13 cellular contexts compared by ENCODE assay signal in genomic region chr1:21978209-21978608, GRCh38. TPM values are rescaled to one million over a fixed set of nuclear protein-coding genes. Genes with fewer than 3 reads are reported as not detected.
"Had no signal": no experiment of that assay in that cellular context is flagged by ENCODE, and none has a peak within 500 bp of the region (broad histone marks: within the 10 kb centered on the region; RNA-seq: fewer than 3 reads in every experiment).

No MANE protein-coding gene starts in this region.

RNA-seq across cellular contexts. Expression of gene CELA3B, which starts 1.4 kb away (rescaled TPM):
- total RNA-seq: activated CD4-positive, alpha-beta memory T cell treated with anti-CD3 and anti-CD28 coated beads, Interleukin-2, amount 10 ng/mL, durations not matched to agents 7 days and 5 days; activated CD4-positive, alpha-beta T cell treated with anti-CD3 and anti-CD28 coated beads for 36 hours; activated CD4-positive, alpha-beta T cell treated with anti-CD3 and anti-CD28 coated beads, Interleukin-2, amount 10 ng/mL, durations not matched to agents 7 days and 5 days; activated CD8-positive, alpha-beta memory T cell treated with anti-CD3 and anti-CD28 coated beads, Interleukin-2, amount 10 ng/mL, durations not matched to agents 7 days and 5 days; activated CD8-positive, alpha-beta T cell treated with anti-CD3 and anti-CD28 coated beads, Interleukin-2, amount 10 ng/mL, durations not matched to agents 7 days and 5 days; activated naive CD8-positive, alpha-beta T cell treated with anti-CD3 and anti-CD28 coated beads, Interleukin-2, amount 10 ng/mL, durations not matched to agents 7 days and 5 days; activated T-helper 2 cell treated with anti-CD3 and anti-CD28 coated beads, Interferon-gamma antibody, Interleukin-2, Interleukin-4, amounts not matched to agents 10 μg/mL and 5 μg/mL and 100 μg/mL, durations not matched to agents 14 hours and 24 hours and 36 hours; ascending aorta; breast epithelium; cardiac septum; T-helper 1 cell treated with Interleukin-12 subunit alpha and Interleukin-12 subunit beta and Interleukin-4 antibody, amounts not matched to agents 30 ng/mL and 1 ng/mL, for 36 hours; T-helper 17 cell; T-helper 2 cell treated with Interferon-gamma antibody and Interleukin-4, amounts not matched to agents 100 ng/mL and 5 ng/mL, for 36 hours had no signal

RNA-seq across cellular contexts. Expression of gene CELA3A, which starts 23.2 kb away (rescaled TPM):
- total RNA-seq: activated CD4-positive, alpha-beta memory T cell treated with anti-CD3 and anti-CD28 coated beads, Interleukin-2, amount 10 ng/mL, durations not matched to agents 7 days and 5 days; activated CD4-positive, alpha-beta T cell treated with anti-CD3 and anti-CD28 coated beads for 36 hours; activated CD4-positive, alpha-beta T cell treated with anti-CD3 and anti-CD28 coated beads, Interleukin-2, amount 10 ng/mL, durations not matched to agents 7 days and 5 days; activated CD8-positive, alpha-beta memory T cell treated with anti-CD3 and anti-CD28 coated beads, Interleukin-2, amount 10 ng/mL, durations not matched to agents 7 days and 5 days; activated CD8-positive, alpha-beta T cell treated with anti-CD3 and anti-CD28 coated beads, Interleukin-2, amount 10 ng/mL, durations not matched to agents 7 days and 5 days; activated naive CD8-positive, alpha-beta T cell treated with anti-CD3 and anti-CD28 coated beads, Interleukin-2, amount 10 ng/mL, durations not matched to agents 7 days and 5 days; activated T-helper 2 cell treated with anti-CD3 and anti-CD28 coated beads, Interferon-gamma antibody, Interleukin-2, Interleukin-4, amounts not matched to agents 10 μg/mL and 5 μg/mL and 100 μg/mL, durations not matched to agents 14 hours and 24 hours and 36 hours; ascending aorta; breast epithelium; cardiac septum; T-helper 1 cell treated with Interleukin-12 subunit alpha and Interleukin-12 subunit beta and Interleukin-4 antibody, amounts not matched to agents 30 ng/mL and 1 ng/mL, for 36 hours; T-helper 17 cell; T-helper 2 cell treated with Interferon-gamma antibody and Interleukin-4, amounts not matched to agents 100 ng/mL and 5 ng/mL, for 36 hours had no signal
